Comparison of ENCODE assay signal across 12 cellular contexts in genomic region chr1:56774732-56775131, GRCh38. TPM values are rescaled to one million over a fixed set of nuclear protein-coding genes. Genes with fewer than 3 reads are reported as not detected.
"Had no signal": no experiment of that assay in that cellular context is flagged by ENCODE, and none has a peak within 500 bp of the region (broad histone marks: within the 10 kb centered on the region; RNA-seq: fewer than 3 reads in every experiment).

No MANE protein-coding gene starts in this region.

RNA-seq across cellular contexts. Expression of gene FYB2, which starts 44.5 kb away (rescaled TPM):
- total RNA-seq: activated naive CD4-positive, alpha-beta T cell treated with anti-CD3 and anti-CD28 coated beads for 36 hours; activated naive CD4-positive, alpha-beta T cell treated with anti-CD3 and anti-CD28 coated beads, Interleukin-2, amount 50 U/mL, for 72 hours; activated naive CD8-positive, alpha-beta T cell treated with anti-CD3 and anti-CD28 coated beads for 36 hours; activated naive CD8-positive, alpha-beta T cell treated with anti-CD3 and anti-CD28 coated beads, Interleukin-2, amount 10 ng/mL, durations not matched to agents 7 days and 5 days; activated T-cell treated with anti-CD3 and anti-CD28 coated beads, Interleukin-2, amount 50 U/mL, for 4 hours; activated T-cell treated with anti-CD3 and anti-CD28 coated beads, Interleukin-2, amount 50 U/mL, for 72 hours; activated T-helper 1 cell treated with anti-CD3 and anti-CD28 coated beads, Interleukin-12 subunit alpha, Interleukin-12 subunit beta, Interleukin-2, Interleukin-4 antibody, amounts not matched to agents 30 ng/mL and 10 ng/mL and 1 ng/mL, durations not matched to agents 14 hours and 24 hours and 36 hours; activated T-helper 2 cell treated with anti-CD3 and anti-CD28 coated beads, Interferon-gamma antibody, Interleukin-2, Interleukin-4, amounts not matched to agents 10 μg/mL and 5 μg/mL and 100 μg/mL, durations not matched to agents 14 hours and 24 hours and 36 hours; adrenal gland; aorta; ascending aorta; bronchial epithelial cell had no signal
- polyA plus RNA-seq: adrenal gland had no signal
